Comparison of ENCODE assay signal across 10 cellular contexts in the genomic region with DNA sequence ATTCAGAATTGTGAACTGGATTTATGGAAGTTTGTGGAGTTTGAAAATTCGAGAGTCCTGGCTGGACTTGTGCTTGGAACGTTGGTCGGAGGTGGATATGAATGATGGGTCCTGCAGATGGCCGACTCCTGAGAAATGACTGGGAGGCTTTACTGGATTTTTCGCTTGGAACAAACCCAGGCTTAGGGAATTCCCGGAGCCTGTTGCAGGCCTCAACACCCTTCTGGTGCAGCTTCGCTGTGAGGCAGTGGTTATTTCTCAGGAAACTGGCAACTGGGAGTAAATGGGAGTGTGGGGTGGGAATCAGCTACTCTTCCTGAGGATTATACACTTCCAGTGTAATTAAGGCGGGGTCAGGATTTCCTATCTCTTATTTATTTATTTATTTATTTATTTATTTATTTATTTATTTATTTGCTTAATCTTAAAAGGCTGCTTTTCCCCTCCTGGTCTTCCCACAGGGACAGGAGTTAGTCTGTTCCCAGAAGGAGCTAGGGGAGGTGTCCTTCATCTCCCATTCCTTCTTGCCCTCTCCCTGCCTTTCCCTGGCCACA. TPM values are rescaled to one million over a fixed set of nuclear protein-coding genes. Genes with fewer than 3 reads are reported as not detected.
DNase-seq lines count a peak whose midpoint lies in the region; ATAC-seq and TF ChIP-seq lines count a peak whose summit lies in the region.
"Had no signal": no experiment of that assay in that cellular context is flagged by ENCODE, and none has a peak within 500 bp of the region (broad histone marks: within the 10 kb centered on the region; RNA-seq: fewer than 3 reads in every experiment).

No MANE protein-coding gene starts in this region.

- ATAC-seq in activated T-cell treated with anti-CD3 and anti-CD28 coated beads, Interleukin-2, amount 50 U/mL, for 4 hours = no peak
- no peak for ATAC-seq in activated T-helper 17 cell treated with anti-CD3 and anti-CD28 coated beads, Interleukin-2, amount 50 U/mL, for 72 hours (replicated peaks)
- ATAC-seq in GM19328 (IDR thresholded peaks at IDR 0.05; ENCODE audit: unreplicated experiment) = no peak

- peaks cover 93% of the 10 kb centered on the region for H3K4me1 Mint-ChIP-seq in activated T-cell treated with anti-CD3 and anti-CD28 coated beads, Interleukin-2, amount 50 U/mL, for 4 hours (ENCODE audit: low read depth)
- peaks cover 70% of the 10 kb centered on the region for H3K4me1 Mint-ChIP-seq in activated T-helper 17 cell treated with anti-CD3 and anti-CD28 coated beads, Interleukin-2, amount 50 U/mL, for 72 hours
- H3K4me1 Mint-ChIP-seq in progenitor cell of endocrine pancreas (ENCODE audit: low read depth) = peaks cover 51% of the 10 kb centered on the region

- no peak for TF ChIP-seq CTCF in suprapubic skin (IDR thresholded peaks at IDR 0.05)
- TF ChIP-seq CTCF in progenitor cell of endocrine pancreas (IDR thresholded peaks at IDR 0.05; ENCODE audit: unreplicated experiment) = no peak

- H3K36me3 ChIP-seq in iPS-15b (ENCODE audit: control insufficient read depth, insufficient read depth, low read length) (no peaks in the 10 kb centered on the region), suprapubic skin (no peaks in the 10 kb centered on the region)

- no peak for TF ChIP-seq POLR2A in suprapubic skin (IDR thresholded peaks at IDR 0.05)

- H3K27me3 ChIP-seq in iPS-15b (ENCODE audit: control insufficient read depth, insufficient read depth, low read length) (no peaks in the 10 kb centered on the region), suprapubic skin (no peaks in the 10 kb centered on the region)

- H3K9me3 ChIP-seq in iPS-15b (ENCODE audit: control insufficient read depth, insufficient read depth, low read length) (no peaks in the 10 kb centered on the region), suprapubic skin (no peaks in the 10 kb centered on the region)

- H3K27ac Mint-ChIP-seq in activated T-helper 17 cell treated with anti-CD3 and anti-CD28 coated beads, Interleukin-2, amount 50 U/mL, for 72 hours = peak overlapping the region; percentile 89
- no peak overlapping the region for H3K27ac Mint-ChIP-seq in progenitor cell of endocrine pancreas

- peak overlapping the region; percentile 19 for H3K4me3 ChIP-seq in iPS-15b (ENCODE audit: low read depth, low read length)
- no peak overlapping the region for H3K4me3 ChIP-seq in suprapubic skin

- peaks cover 68% of the 10 kb centered on the region for H3K4me1 ChIP-seq in iPS-15b (ENCODE audit: control insufficient read depth, insufficient read depth, low read length)
- H3K4me1 ChIP-seq in suprapubic skin = peaks cover 66% of the 10 kb centered on the region

- peak overlapping the region; percentile 34 for H3K4me3 Mint-ChIP-seq in activated T-cell treated with anti-CD3 and anti-CD28 coated beads, Interleukin-2, amount 50 U/mL, for 4 hours
- H3K4me3 Mint-ChIP-seq in activated T-helper 17 cell treated with anti-CD3 and anti-CD28 coated beads, Interleukin-2, amount 50 U/mL, for 72 hours = peak overlapping the region; percentile 81
- no peak overlapping the region for H3K4me3 Mint-ChIP-seq in progenitor cell of endocrine pancreas (ENCODE audit: low read depth)
- H3K4me3 Mint-ChIP-seq: CD14-positive monocyte had no signal

- H3K27me3 Mint-ChIP-seq in activated T-cell treated with anti-CD3 and anti-CD28 coated beads, Interleukin-2, amount 50 U/mL, for 4 hours (ENCODE audit: low read depth) = no peaks in the 10 kb centered on the region
- H3K27me3 Mint-ChIP-seq in activated T-helper 17 cell treated with anti-CD3 and anti-CD28 coated beads, Interleukin-2, amount 50 U/mL, for 72 hours = no peaks in the 10 kb centered on the region
- H3K27me3 Mint-ChIP-seq in progenitor cell of endocrine pancreas = no peaks in the 10 kb centered on the region

- H3K27ac ChIP-seq in suprapubic skin = peak overlapping the region; percentile 57

- no peaks in the 10 kb centered on the region for H3K9me3 Mint-ChIP-seq in activated T-cell treated with anti-CD3 and anti-CD28 coated beads, Interleukin-2, amount 50 U/mL, for 4 hours
- H3K9me3 Mint-ChIP-seq in activated T-helper 17 cell treated with anti-CD3 and anti-CD28 coated beads, Interleukin-2, amount 50 U/mL, for 72 hours = no peaks in the 10 kb centered on the region
- no peaks in the 10 kb centered on the region for H3K9me3 Mint-ChIP-seq in progenitor cell of endocrine pancreas (ENCODE audit: low read depth)

- peak overlapping the region; percentile 47 for H3K9ac ChIP-seq in iPS-15b (ENCODE audit: low read depth, low read length)

- no peak for TF ChIP-seq EP300 in suprapubic skin (IDR thresholded peaks at IDR 0.05)

- no peak for DNase-seq in activated T-cell treated with anti-CD3 and anti-CD28 coated beads, Interleukin-2, amount 50 U/mL, for 4 hours
- no peak for DNase-seq in activated T-cell treated with anti-CD3 and anti-CD28 coated beads, Interleukin-2, amount 50 U/mL, for 48 hours
- DNase-seq in suprapubic skin (ENCODE audit: low spot score in 2 of 2) (no peak), progenitor cell of endocrine pancreas (ENCODE audit: low spot score, unreplicated experiment) (no peak)
- DNase-seq in activated CD8-positive, alpha-beta memory T cell treated with anti-CD3 and anti-CD28 coated beads for 24 hours = no peak
- DNase-seq: dermis blood vessel endothelial cell had no signal

- 46% methylated on average over 8 of the region's 8 CpGs for WGBS in suprapubic skin

- peaks cover 11% of the 10 kb centered on the region for H3K36me3 Mint-ChIP-seq in activated T-cell treated with anti-CD3 and anti-CD28 coated beads, Interleukin-2, amount 50 U/mL, for 4 hours (ENCODE audit: insufficient read depth)
- peaks cover 15% of the 10 kb centered on the region for H3K36me3 Mint-ChIP-seq in activated T-helper 17 cell treated with anti-CD3 and anti-CD28 coated beads, Interleukin-2, amount 50 U/mL, for 72 hours (ENCODE audit: low read depth)
- H3K36me3 Mint-ChIP-seq in progenitor cell of endocrine pancreas (ENCODE audit: insufficient read depth) = no peaks in the 10 kb centered on the region

RNA-seq across cellular contexts. Expression of gene MAPKAPK2, which starts 21.1 kb away (rescaled TPM):
- total RNA-seq in activated T-cell treated with anti-CD3 and anti-CD28 coated beads, Interleukin-2, amount 50 U/mL, for 4 hours = 100 to 1,000 TPM in 2 of 3 donors, 10 to 100 TPM in 1; 98.2 to 136 (median 135) TPM
- total RNA-seq in activated T-helper 17 cell treated with anti-CD3 and anti-CD28 coated beads, Interleukin-2, amount 50 U/mL, for 72 hours = 10 to 100 TPM; 64.6 to 85.3 TPM
- total RNA-seq in suprapubic skin (10 to 100 TPM; 38.0 to 72.3 (median 62.4) TPM), progenitor cell of endocrine pancreas (60.8 and 64.9 TPM in 2 replicates)
